1 cellular context compared by ENCODE assay signal in the genomic region with DNA sequence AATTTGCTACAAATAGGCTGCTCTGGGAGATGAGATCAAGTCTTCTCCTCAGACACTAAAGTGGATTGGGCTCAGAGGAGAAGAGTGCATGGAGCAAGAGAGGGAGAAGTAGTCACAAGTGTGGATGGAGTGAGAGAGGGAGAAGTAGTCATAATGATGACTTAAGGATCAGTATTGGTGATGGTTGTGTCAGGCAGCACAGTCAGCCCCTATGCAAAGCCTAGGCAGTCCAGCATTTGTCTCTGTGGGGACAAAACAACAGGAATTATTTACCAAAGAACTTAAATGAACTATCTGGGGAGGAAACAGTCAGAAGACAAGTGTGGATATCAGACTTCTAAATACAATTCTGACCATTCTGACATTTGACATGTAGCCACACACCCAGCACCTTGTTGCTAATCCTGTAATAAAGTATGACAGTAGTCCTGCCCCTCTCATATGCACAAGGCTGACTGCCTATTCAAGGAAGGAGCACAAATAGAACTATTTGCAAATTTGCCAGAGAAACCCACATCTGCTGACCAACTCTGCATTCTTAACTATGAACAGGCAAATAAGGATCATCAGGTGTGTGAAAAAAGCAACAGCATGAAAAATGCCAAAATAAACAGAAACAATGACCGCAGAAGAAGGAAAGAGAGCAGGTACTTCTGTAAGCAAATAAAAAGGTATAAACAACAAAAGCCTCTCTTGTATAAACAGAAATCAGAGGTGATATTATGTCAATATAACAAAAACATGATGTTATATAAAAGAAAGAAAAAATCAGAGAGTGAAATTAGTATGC.
TF ChIP-seq lines count a peak whose summit lies in the region.

No MANE protein-coding gene starts in this region.

TF ChIP-seq in H1, 55 proteins besides CTCF, POLR2A, EP300 and RAD21:
- TF ChIP-seq RNF2 (IDR thresholded peaks at IDR 0.05; ENCODE audit: borderline replicate concordance, low read depth, low read length, missing control alignments, poor library complexity, severe bottlenecking) (no peak), POLR2AphosphoS5 (IDR thresholded peaks at IDR 0.05; ENCODE audit: low read depth, low read length) (no peak), SAP30 (IDR thresholded peaks at IDR 0.05; ENCODE audit: insufficient read depth, insufficient replicate concordance, low read length) (no peak), SRF (IDR thresholded peaks at IDR 0.05; ENCODE audit: low read depth, low read length) (no peak), FOSL1 (IDR thresholded peaks at IDR 0.05; ENCODE audit: insufficient read depth, low read depth, low read length) (no peak), SP2 (IDR thresholded peaks at IDR 0.05; ENCODE audit: low read length) (no peak), PHF8 (conservative IDR thresholded peaks at IDR 0.05; ENCODE audit: low read depth, low read length) (no peak), USF2 (IDR thresholded peaks at IDR 0.05; ENCODE audit: low read length) (no peak), EZH2 (IDR thresholded peaks at IDR 0.05; ENCODE audit: low read depth, low read length, severe bottlenecking) (no peak), NANOG (IDR thresholded peaks at IDR 0.05; ENCODE audit: insufficient read depth, low read depth, low read length, poor library complexity, severe bottlenecking) (no peak), JUND (IDR thresholded peaks at IDR 0.05; ENCODE audit: low read length) (no peak), KDM5A (IDR thresholded peaks at IDR 0.05; ENCODE audit: low read length) (no peak), BCL11A (IDR thresholded peaks at IDR 0.05; ENCODE audit: low read depth in 2 of 2, low read length in 2 of 2) (no peak), GTF2F1 (IDR thresholded peaks at IDR 0.05; ENCODE audit: borderline replicate concordance, low read depth, low read length) (no peak), ATF2 (IDR thresholded peaks at IDR 0.05; ENCODE audit: low read length) (no peak), TAF1 (IDR thresholded peaks at IDR 0.05; ENCODE audit: low read depth, low read length) (no peak)
TF ChIP-seq in H1: peak in this region for 0.
